19 cellular contexts compared by ENCODE assay signal in genomic region chr14:55533960-55534359, GRCh38.
"Had no signal": no experiment of that assay in that cellular context is flagged by ENCODE, and none has a peak within 500 bp of the region (broad histone marks: within the 10 kb centered on the region; RNA-seq: fewer than 3 reads in every experiment).

No MANE protein-coding gene starts in this region.

- H3K27ac ChIP-seq: brain microvascular endothelial cell, right lobe of liver, stomach, vagina had no signal

- H3K4me1 Mint-ChIP-seq: activated naive CD8-positive, alpha-beta T cell treated with anti-CD3 and anti-CD28 coated beads, Interleukin-2, amount 10 ng/mL, durations not matched to agents 7 days and 5 days; nephron progenitor cell had no signal

- H3K27ac Mint-ChIP-seq: activated naive CD8-positive, alpha-beta T cell treated with anti-CD3 and anti-CD28 coated beads, Interleukin-2, amount 10 ng/mL, durations not matched to agents 7 days and 5 days; activated T-helper 1 cell treated with anti-CD3 and anti-CD28 coated beads, Interleukin-12 subunit alpha, Interleukin-12 subunit beta, Interleukin-2, Interleukin-4 antibody, amounts not matched to agents 30 ng/mL and 10 ng/mL and 1 ng/mL, durations not matched to agents 14 hours and 24 hours and 36 hours; dendritic cell treated with granulocyte-macrophage colony-stimulating factor and Interleukin-4, amounts not matched to agents 40 ng/mL and 50 ng/mL, for 4 days; effector memory CD8-positive, alpha-beta T cell; nephron progenitor cell; T-helper 2 cell treated with Interferon-gamma antibody and Interleukin-4, amounts not matched to agents 5 μg/mL and 100 μg/mL, for 36 hours had no signal

- ATAC-seq: effector memory CD8-positive, alpha-beta T cell; left ventricle myocardium superior; right lobe of liver had no signal

- H3K4me1 ChIP-seq: right lobe of liver, stomach, vagina had no signal

- H3K4me3 Mint-ChIP-seq: activated naive CD8-positive, alpha-beta T cell treated with anti-CD3 and anti-CD28 coated beads, Interleukin-2, amount 10 ng/mL, durations not matched to agents 7 days and 5 days; activated T-helper 1 cell treated with anti-CD3 and anti-CD28 coated beads, Interleukin-12 subunit alpha, Interleukin-12 subunit beta, Interleukin-2, Interleukin-4 antibody, amounts not matched to agents 30 ng/mL and 10 ng/mL and 1 ng/mL, durations not matched to agents 14 hours and 24 hours and 36 hours; dendritic cell treated with granulocyte-macrophage colony-stimulating factor and Interleukin-4, amounts not matched to agents 40 ng/mL and 50 ng/mL, for 4 days; effector memory CD8-positive, alpha-beta T cell; nephron progenitor cell; T-helper 2 cell treated with Interferon-gamma antibody and Interleukin-4, amounts not matched to agents 5 μg/mL and 100 μg/mL, for 36 hours had no signal

- DNase-seq: activated CD4-positive, alpha-beta T cell treated with anti-CD3 and anti-CD28 coated beads, Interleukin-2, amount 50 U/mL, for 1 hour; activated CD4-positive, CD25-positive, alpha-beta regulatory T cell; activated CD8-positive, alpha-beta memory T cell treated with anti-CD3 and anti-CD28 coated beads for 24 hours; activated naive CD8-positive, alpha-beta T cell treated with anti-CD3 and anti-CD28 coated beads, Interleukin-2, amount 10 ng/mL, durations not matched to agents 7 days and 5 days; anterior cingulate cortex; brain microvascular endothelial cell; cerebellar nuclear complex; effector memory CD8-positive, alpha-beta T cell; hippocampal formation; left ventricle myocardium superior; mesenchymal stem cell; nephron progenitor cell; right lobe of liver; stimulated activated CD4-positive, alpha-beta T cell treated with anti-CD3 and anti-CD28 coated beads, Interleukin-2, amount 100 ng/mL, for 24 hours; stomach had no signal

- H3K27me3 ChIP-seq: brain microvascular endothelial cell, right lobe of liver, stomach, vagina had no signal

- H3K36me3 ChIP-seq: brain microvascular endothelial cell, right lobe of liver, stomach, vagina had no signal

- H3K9me3 ChIP-seq: right lobe of liver, vagina had no signal

- H3K27me3 Mint-ChIP-seq: activated naive CD8-positive, alpha-beta T cell treated with anti-CD3 and anti-CD28 coated beads, Interleukin-2, amount 10 ng/mL, durations not matched to agents 7 days and 5 days; dendritic cell treated with granulocyte-macrophage colony-stimulating factor and Interleukin-4, amounts not matched to agents 40 ng/mL and 50 ng/mL, for 4 days had no signal

- H3K4me3 ChIP-seq: right lobe of liver, stomach, vagina had no signal
